1 cellular context compared by ENCODE assay signal in genomic region chr1:28058971-28059878, GRCh38.
TF ChIP-seq lines count a peak whose summit lies in the region.

No MANE protein-coding gene starts in this region.

TF ChIP-seq in HEK293, 187 proteins besides CTCF, POLR2A, EP300 and RAD21 (continued from another document):
- TF ChIP-seq HIC1 (tag by site-specific recombination; IDR thresholded peaks at IDR 0.05) (no peak), KLF8 (tag by site-specific recombination; IDR thresholded peaks at IDR 0.05) (no peak), ZNF280C (tag by site-specific recombination; IDR thresholded peaks at IDR 0.05) (no peak), SETDB1 (IDR thresholded peaks at IDR 0.05; ENCODE audit: insufficient read length, low read length) (no peak), ZNF571 (tag by site-specific recombination; IDR thresholded peaks at IDR 0.05) (no peak)
TF ChIP-seq in HEK293: peak in this region for 2.
